14 cellular contexts compared by ENCODE assay signal in the genomic region with DNA sequence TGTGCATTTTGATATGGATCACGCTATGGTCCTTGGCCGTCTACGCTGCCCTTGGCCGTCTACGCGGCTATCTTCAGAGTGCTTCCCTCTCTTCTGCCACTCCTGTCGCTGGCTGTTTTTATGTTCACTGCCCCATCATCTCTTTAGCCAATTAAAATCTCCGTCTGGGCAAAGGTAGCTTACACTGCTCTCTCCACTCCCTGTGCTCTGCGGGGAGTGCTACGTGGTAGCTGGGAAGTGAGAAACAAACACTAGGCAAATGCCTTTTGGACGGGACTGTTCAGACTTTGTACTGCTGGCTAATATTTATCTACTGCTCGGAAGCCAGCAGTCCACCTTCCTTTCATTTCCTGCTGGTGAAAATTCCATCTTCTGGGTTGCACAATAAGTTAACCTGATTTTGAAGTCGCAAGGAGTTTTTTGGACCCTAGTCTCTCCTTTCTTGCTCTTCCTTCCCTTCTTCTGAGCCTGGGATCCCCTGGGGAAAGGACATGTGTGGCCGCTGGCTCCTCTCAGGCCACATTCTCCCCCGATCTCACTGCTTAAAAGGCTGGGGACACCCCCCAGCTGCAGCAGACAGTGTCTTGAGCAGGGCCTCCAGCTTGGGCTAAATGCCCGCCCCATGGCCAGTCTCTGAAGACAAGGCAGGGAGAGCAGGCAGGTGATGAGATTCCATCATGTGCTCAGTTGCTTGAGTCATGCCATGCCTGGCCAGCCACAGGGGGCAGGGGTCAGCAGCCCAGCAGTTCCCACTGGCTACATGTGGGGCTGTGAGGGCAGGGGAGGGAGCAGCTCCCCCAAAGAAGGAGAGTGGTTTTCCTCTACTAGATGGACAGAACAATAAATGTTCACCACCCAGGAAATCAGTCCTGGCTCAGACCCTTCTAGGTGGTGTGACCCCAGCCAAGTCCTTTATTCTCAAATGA. TPM values are rescaled to one million over a fixed set of nuclear protein-coding genes. Genes with fewer than 3 reads are reported as not detected.
A peak's percentile ranks its signal among the peaks of the same experiment; 100 is the strongest.
DNase-seq lines count a peak whose midpoint lies in the region; TF ChIP-seq lines count a peak whose summit lies in the region.
"Had no signal": no experiment of that assay in that cellular context is flagged by ENCODE, and none has a peak within 500 bp of the region (broad histone marks: within the 10 kb centered on the region; RNA-seq: fewer than 3 reads in every experiment).

No MANE protein-coding gene starts in this region.

- intact Hi-C loops in activated naive CD4-positive, alpha-beta T cell treated with anti-CD3 and anti-CD28 coated beads for 36 hours (cut with micrococcal nuclease) = no loop called here
- intact Hi-C loops in posterior cingulate gyrus (cut with DNase I) = no loop called here

- peak overlapping the region; percentile 90 for H3K27ac Mint-ChIP-seq in nephron progenitor cell
- no peak overlapping the region for H3K27ac Mint-ChIP-seq in activated naive CD4-positive, alpha-beta T cell treated with anti-CD3 and anti-CD28 coated beads for 36 hours
- H3K27ac Mint-ChIP-seq: activated CD8-positive, alpha-beta T cell treated with anti-CD3 and anti-CD28 coated beads for 36 hours; activated naive CD4-positive, alpha-beta T cell treated with anti-CD3 and anti-CD28 coated beads, Interleukin-2, amount 10 ng/mL, durations not matched to agents 7 days and 5 days; dendritic cell treated with granulocyte-macrophage colony-stimulating factor and Interleukin-4, amounts not matched to agents 40 ng/mL and 50 ng/mL, for 4 days had no signal

- peaks cover 0 to 11% (median 2%) of the 10 kb centered on the region in 4 donors for H3K4me1 ChIP-seq in Peyer's patch
- H3K4me1 ChIP-seq: BE2C had no signal

- peak overlapping the region in 3 of 4 donors; percentile 67 to 87 (median 82) for H3K27ac ChIP-seq in Peyer's patch

- DNase-seq in EH (ENCODE audit: low read depth) = peak; percentile 15
- peak in 2 of 3 donors; percentile 71 to 87 for DNase-seq in Peyer's patch
- DNase-seq in iPS-NIHi11 (ENCODE audit: low spot score) = peak; percentile 29
- peak; percentile 28 for DNase-seq in nephron progenitor cell
- no peak for DNase-seq in NCI-H1694 (lab: John Stamatoyannopoulos, UW)
- no peak for DNase-seq in activated naive CD4-positive, alpha-beta T cell treated with anti-CD3 and anti-CD28 coated beads for 36 hours
- DNase-seq in NOMO-1 (lab: John Stamatoyannopoulos, UW; ENCODE audit: unreplicated experiment in 2 of 2) = no peak
- DNase-seq in posterior cingulate gyrus = no peak
- DNase-seq: activated CD8-positive, alpha-beta T cell treated with anti-CD3 and anti-CD28 coated beads for 36 hours; activated naive CD4-positive, alpha-beta T cell treated with anti-CD3 and anti-CD28 coated beads, Interleukin-2, amount 10 ng/mL, durations not matched to agents 7 days and 5 days; BE2C; glutamatergic neuron; T-helper 2 cell had no signal

- peak in 1 of 2 donors; percentile 73 for TF ChIP-seq POLR2A in Peyer's patch (IDR thresholded peaks at IDR 0.05)

- peaks cover 13% of the 10 kb centered on the region for H3K27me3 Mint-ChIP-seq in nephron progenitor cell (ENCODE audit: low read depth, poor library complexity)
- no peaks in the 10 kb centered on the region for H3K27me3 Mint-ChIP-seq in activated naive CD4-positive, alpha-beta T cell treated with anti-CD3 and anti-CD28 coated beads for 36 hours (ENCODE audit: low read depth)

- H3K36me3 ChIP-seq in Peyer's patch = no peaks in the 10 kb centered on the region
- H3K36me3 ChIP-seq: BE2C had no signal

- no peaks in the 10 kb centered on the region for H3K27me3 ChIP-seq in Peyer's patch

- CTCF ChIA-PET in activated naive CD4-positive, alpha-beta T cell treated with anti-CD3 and anti-CD28 coated beads for 36 hours (lab: Charles Lee) = no interaction called here

- H3K4me1 Mint-ChIP-seq in nephron progenitor cell = peaks cover 13% of the 10 kb centered on the region
- no peaks in the 10 kb centered on the region for H3K4me1 Mint-ChIP-seq in activated naive CD4-positive, alpha-beta T cell treated with anti-CD3 and anti-CD28 coated beads for 36 hours (ENCODE audit: low read depth)
- H3K4me1 Mint-ChIP-seq: activated naive CD4-positive, alpha-beta T cell treated with anti-CD3 and anti-CD28 coated beads, Interleukin-2, amount 10 ng/mL, durations not matched to agents 7 days and 5 days had no signal

- peaks cover 51% of the 10 kb centered on the region for H3K36me3 Mint-ChIP-seq in nephron progenitor cell (ENCODE audit: low read depth)
- H3K36me3 Mint-ChIP-seq in activated naive CD4-positive, alpha-beta T cell treated with anti-CD3 and anti-CD28 coated beads for 36 hours (ENCODE audit: low read depth) = peaks cover 5% of the 10 kb centered on the region

- H3K4me3 ChIP-seq in Peyer's patch = peak overlapping the region in 2 of 4 donors; percentile 0 to 16

- TF ChIP-seq CTCF in Peyer's patch (IDR thresholded peaks at IDR 0.05) (peak in 2 of 6 experiments; percentile 5 to 16), nephron progenitor cell (IDR thresholded peaks at IDR 0.05) (no peak)

- peaks cover 42% of the 10 kb centered on the region for H3K9me3 Mint-ChIP-seq in nephron progenitor cell
- H3K9me3 Mint-ChIP-seq in activated naive CD4-positive, alpha-beta T cell treated with anti-CD3 and anti-CD28 coated beads for 36 hours = peaks cover 4% of the 10 kb centered on the region

- H3K9me3 ChIP-seq in Peyer's patch = no peaks in the 10 kb centered on the region
- H3K9me3 ChIP-seq: BE2C had no signal

- H3K4me3 Mint-ChIP-seq in nephron progenitor cell = peak overlapping the region; percentile 13
- no peak overlapping the region for H3K4me3 Mint-ChIP-seq in activated naive CD4-positive, alpha-beta T cell treated with anti-CD3 and anti-CD28 coated beads for 36 hours
- H3K4me3 Mint-ChIP-seq: activated CD8-positive, alpha-beta T cell treated with anti-CD3 and anti-CD28 coated beads for 36 hours; activated naive CD4-positive, alpha-beta T cell treated with anti-CD3 and anti-CD28 coated beads, Interleukin-2, amount 10 ng/mL, durations not matched to agents 7 days and 5 days; dendritic cell treated with granulocyte-macrophage colony-stimulating factor and Interleukin-4, amounts not matched to agents 40 ng/mL and 50 ng/mL, for 4 days had no signal

RNA-seq across cellular contexts. Expression of gene RBM33, which starts 25.5 kb away (rescaled TPM):
- 100 to 1,000 TPM in 3 of 4 donors, 10 to 100 TPM in 1; 87.4 to 191 (median 123) TPM for total RNA-seq in Peyer's patch
- 10 to 100 TPM; 65.5 to 66.3 TPM for total RNA-seq in activated naive CD4-positive, alpha-beta T cell treated with anti-CD3 and anti-CD28 coated beads for 36 hours

Comparison
In these comparisons a context has a peak if more than half of its experiments do, and no peak if none do; other contexts are left out.
1. DNase-seq: peak in EH (single experiment), Peyer's patch (2 of 3), iPS-NIHi11 (single experiment) and nephron progenitor cell (single experiment); none in NCI-H1694 (single experiment), activated naive CD4-positive, alpha-beta T cell treated with anti-CD3 and anti-CD28 coated beads for 36 hours (single experiment), NOMO-1 (0 of 2) and posterior cingulate gyrus (0 of 10).